In the genomic region with DNA sequence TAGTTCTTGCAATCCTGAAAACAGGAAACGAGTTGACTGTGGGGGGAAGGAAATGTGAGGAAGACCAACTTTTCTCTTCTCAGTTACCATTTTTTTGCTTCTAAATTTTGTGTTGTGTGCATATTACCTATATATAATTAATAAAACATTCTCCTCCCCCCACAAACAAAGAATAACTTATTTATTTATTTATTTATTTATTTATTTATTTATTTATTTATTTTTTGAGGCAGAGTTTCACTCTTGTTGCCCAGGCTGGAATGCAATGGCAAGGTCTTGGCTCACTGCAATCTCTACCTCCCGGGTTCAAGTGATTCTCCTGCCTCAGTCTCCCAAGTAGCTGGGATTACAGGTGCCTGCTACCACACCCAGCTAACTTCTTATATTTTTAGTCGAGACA, we compare ENCODE assay signal across 1 cellular context.
TF ChIP-seq lines count a peak whose summit lies in the region.

No MANE protein-coding gene starts in this region.

TF ChIP-seq in HEK293, 187 proteins besides CTCF, POLR2A, EP300 and RAD21 (continued from another document):
- TF ChIP-seq, protein P1, sequence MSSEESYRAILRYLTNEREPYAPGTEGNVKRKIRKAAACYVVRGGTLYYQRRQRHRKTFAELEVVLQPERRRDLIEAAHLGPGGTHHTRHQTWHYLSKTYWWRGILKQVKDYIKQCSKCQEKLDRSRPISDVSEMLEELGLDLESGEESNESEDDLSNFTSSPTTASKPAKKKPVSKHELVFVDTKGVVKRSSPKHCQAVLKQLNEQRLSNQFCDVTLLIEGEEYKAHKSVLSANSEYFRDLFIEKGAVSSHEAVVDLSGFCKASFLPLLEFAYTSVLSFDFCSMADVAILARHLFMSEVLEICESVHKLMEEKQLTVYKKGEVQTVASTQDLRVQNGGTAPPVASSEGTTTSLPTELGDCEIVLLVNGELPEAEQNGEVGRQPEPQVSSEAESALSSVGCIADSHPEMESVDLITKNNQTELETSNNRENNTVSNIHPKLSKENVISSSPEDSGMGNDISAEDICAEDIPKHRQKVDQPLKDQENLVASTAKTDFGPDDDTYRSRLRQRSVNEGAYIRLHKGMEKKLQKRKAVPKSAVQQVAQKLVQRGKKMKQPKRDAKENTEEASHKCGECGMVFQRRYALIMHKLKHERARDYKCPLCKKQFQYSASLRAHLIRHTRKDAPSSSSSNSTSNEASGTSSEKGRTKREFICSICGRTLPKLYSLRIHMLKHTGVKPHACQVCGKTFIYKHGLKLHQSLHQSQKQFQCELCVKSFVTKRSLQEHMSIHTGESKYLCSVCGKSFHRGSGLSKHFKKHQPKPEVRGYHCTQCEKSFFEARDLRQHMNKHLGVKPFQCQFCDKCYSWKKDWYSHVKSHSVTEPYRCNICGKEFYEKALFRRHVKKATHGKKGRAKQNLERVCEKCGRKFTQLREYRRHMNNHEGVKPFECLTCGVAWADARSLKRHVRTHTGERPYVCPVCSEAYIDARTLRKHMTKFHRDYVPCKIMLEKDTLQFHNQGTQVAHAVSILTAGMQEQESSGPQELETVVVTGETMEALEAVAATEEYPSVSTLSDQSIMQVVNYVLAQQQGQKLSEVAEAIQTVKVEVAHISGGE (tag by site-specific recombination; conservative IDR thresholded peaks at IDR 0.05; ENCODE audit: low read depth): peak; percentile 78
- peak; percentile 71 for TF ChIP-seq ZXDB (tag by site-specific recombination; IDR thresholded peaks at IDR 0.05)
- peak; percentile 68; the same call in 1 of the 2 replicates for TF ChIP-seq ZNF202 (tag by site-specific recombination; IDR thresholded peaks at IDR 0.05; ENCODE audit: borderline replicate concordance)
- peak; percentile 95 for TF ChIP-seq ZNF394 (tag by site-specific recombination; IDR thresholded peaks at IDR 0.05; ENCODE audit: borderline replicate concordance)
- TF ChIP-seq ZNF664 (tag by site-specific recombination; IDR thresholded peaks at IDR 0.05): 0 out of 2 replicates have a peak, but pooled peaks have one; percentile 45
